In the genomic region with DNA sequence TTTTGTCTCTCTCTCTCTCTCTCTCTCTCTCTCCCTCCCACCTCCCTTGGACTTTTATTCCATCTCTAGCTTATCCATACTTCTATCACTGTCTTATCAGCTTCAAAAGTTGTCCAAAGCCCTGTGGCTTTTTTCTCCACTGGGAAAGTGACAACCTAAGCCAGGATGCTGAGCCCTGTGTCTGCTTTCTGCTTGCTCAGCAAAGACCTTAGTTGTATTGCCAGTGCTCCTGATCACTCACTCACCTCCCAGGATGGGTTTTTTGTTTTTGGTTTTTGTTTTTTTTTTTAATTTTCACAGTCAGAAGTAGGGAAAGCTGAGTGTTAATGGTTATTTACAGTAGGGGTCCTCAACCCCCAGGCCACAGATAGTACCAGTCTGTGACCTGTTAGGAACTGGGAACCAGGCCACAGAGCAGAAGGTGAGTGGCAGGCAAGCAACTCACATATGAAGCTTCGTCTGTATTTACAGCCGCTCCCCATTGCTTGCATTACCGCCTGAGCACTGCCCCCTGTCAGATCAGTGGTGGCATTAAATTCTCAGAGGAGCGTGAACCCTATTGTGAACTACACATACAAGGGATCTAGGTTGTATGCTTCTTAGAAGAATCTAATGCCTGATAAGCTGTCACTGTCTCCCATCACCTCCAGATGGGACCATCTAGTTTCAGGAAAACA, we compare ENCODE assay signal across 18 cellular contexts.
"Had no signal": no experiment of that assay in that cellular context is flagged by ENCODE, and none has a peak within 500 bp of the region (broad histone marks: within the 10 kb centered on the region; RNA-seq: fewer than 3 reads in every experiment).

No MANE protein-coding gene starts in this region.

- H3K27ac Mint-ChIP-seq: activated CD4-positive, alpha-beta T cell treated with anti-CD3 and anti-CD28 coated beads, Interleukin-2, amount 10 ng/mL, durations not matched to agents 24 days and 14 days; activated CD8-positive, alpha-beta T cell treated with anti-CD3 and anti-CD28 coated beads for 36 hours; activated naive CD4-positive, alpha-beta T cell treated with anti-CD3 and anti-CD28 coated beads, Interleukin-2, amount 10 ng/mL, durations not matched to agents 7 days and 5 days; activated naive CD8-positive, alpha-beta T cell treated with anti-CD3 and anti-CD28 coated beads, Interleukin-2, amount 50 U/mL, for 24 hours; activated T-cell treated with anti-CD3 and anti-CD28 coated beads, Interleukin-2, amount 50 U/mL, for 24 hours; naive thymus-derived CD4-positive, alpha-beta T cell; stimulated activated effector memory CD8-positive, alpha-beta T cell treated with anti-CD3 and anti-CD28 coated beads, Interleukin-12 subunit alpha, Interleukin-12 subunit beta, amount 100 ng/mL, for 72 hours had no signal

- H3K4me3 ChIP-seq: esophagus squamous epithelium, sigmoid colon had no signal

- H3K27me3 Mint-ChIP-seq: activated CD4-positive, alpha-beta T cell treated with anti-CD3 and anti-CD28 coated beads, Interleukin-2, amount 10 ng/mL, durations not matched to agents 24 days and 14 days; activated CD8-positive, alpha-beta T cell treated with anti-CD3 and anti-CD28 coated beads for 36 hours; activated naive CD4-positive, alpha-beta T cell treated with anti-CD3 and anti-CD28 coated beads, Interleukin-2, amount 10 ng/mL, durations not matched to agents 7 days and 5 days; activated naive CD8-positive, alpha-beta T cell treated with anti-CD3 and anti-CD28 coated beads, Interleukin-2, amount 50 U/mL, for 24 hours; activated T-cell treated with anti-CD3 and anti-CD28 coated beads, Interleukin-2, amount 50 U/mL, for 24 hours had no signal

- H3K9me3 ChIP-seq: esophagus squamous epithelium, sigmoid colon had no signal

- H3K9ac ChIP-seq: parathyroid adenoma had no signal

- H3K27ac ChIP-seq: esophagus squamous epithelium, parathyroid adenoma, sigmoid colon had no signal

- H3K4me3 Mint-ChIP-seq: activated CD4-positive, alpha-beta T cell treated with anti-CD3 and anti-CD28 coated beads, Interleukin-2, amount 10 ng/mL, durations not matched to agents 24 days and 14 days; activated CD8-positive, alpha-beta T cell treated with anti-CD3 and anti-CD28 coated beads for 36 hours; activated naive CD4-positive, alpha-beta T cell treated with anti-CD3 and anti-CD28 coated beads, Interleukin-2, amount 10 ng/mL, durations not matched to agents 7 days and 5 days; activated naive CD8-positive, alpha-beta T cell treated with anti-CD3 and anti-CD28 coated beads, Interleukin-2, amount 50 U/mL, for 24 hours; activated T-cell treated with anti-CD3 and anti-CD28 coated beads, Interleukin-2, amount 50 U/mL, for 24 hours; naive thymus-derived CD4-positive, alpha-beta T cell; stimulated activated effector memory CD8-positive, alpha-beta T cell treated with anti-CD3 and anti-CD28 coated beads, Interleukin-12 subunit alpha, Interleukin-12 subunit beta, amount 100 ng/mL, for 72 hours had no signal

- H3K36me3 Mint-ChIP-seq: activated naive CD4-positive, alpha-beta T cell treated with anti-CD3 and anti-CD28 coated beads, Interleukin-2, amount 10 ng/mL, durations not matched to agents 7 days and 5 days; naive thymus-derived CD4-positive, alpha-beta T cell; stimulated activated effector memory CD8-positive, alpha-beta T cell treated with anti-CD3 and anti-CD28 coated beads, Interleukin-12 subunit alpha, Interleukin-12 subunit beta, amount 100 ng/mL, for 72 hours had no signal

- H3K36me3 ChIP-seq: esophagus squamous epithelium, sigmoid colon had no signal

- H3K9me3 Mint-ChIP-seq: activated CD4-positive, alpha-beta T cell treated with anti-CD3 and anti-CD28 coated beads, Interleukin-2, amount 10 ng/mL, durations not matched to agents 24 days and 14 days; activated CD8-positive, alpha-beta T cell treated with anti-CD3 and anti-CD28 coated beads for 36 hours; activated naive CD8-positive, alpha-beta T cell treated with anti-CD3 and anti-CD28 coated beads, Interleukin-2, amount 50 U/mL, for 24 hours; activated T-cell treated with anti-CD3 and anti-CD28 coated beads, Interleukin-2, amount 50 U/mL, for 24 hours; stimulated activated effector memory CD8-positive, alpha-beta T cell treated with anti-CD3 and anti-CD28 coated beads, Interleukin-12 subunit alpha, Interleukin-12 subunit beta, amount 100 ng/mL, for 72 hours had no signal

- H3K4me1 Mint-ChIP-seq: activated CD4-positive, alpha-beta T cell treated with anti-CD3 and anti-CD28 coated beads, Interleukin-2, amount 10 ng/mL, durations not matched to agents 24 days and 14 days; activated naive CD4-positive, alpha-beta T cell treated with anti-CD3 and anti-CD28 coated beads, Interleukin-2, amount 10 ng/mL, durations not matched to agents 7 days and 5 days; activated naive CD8-positive, alpha-beta T cell treated with anti-CD3 and anti-CD28 coated beads, Interleukin-2, amount 50 U/mL, for 24 hours; naive thymus-derived CD4-positive, alpha-beta T cell; stimulated activated effector memory CD8-positive, alpha-beta T cell treated with anti-CD3 and anti-CD28 coated beads, Interleukin-12 subunit alpha, Interleukin-12 subunit beta, amount 100 ng/mL, for 72 hours had no signal

- H2AFZ ChIP-seq: parathyroid adenoma had no signal

- FAIRE-seq: endothelial cell of umbilical vein had no signal

- DNase-seq: activated CD4-positive, alpha-beta T cell treated with anti-CD3 and anti-CD28 coated beads, Interleukin-2, amount 10 ng/mL, durations not matched to agents 24 days and 14 days; activated CD8-positive, alpha-beta T cell treated with anti-CD3 and anti-CD28 coated beads for 36 hours; activated naive CD4-positive, alpha-beta T cell treated with anti-CD3 and anti-CD28 coated beads, Interleukin-2, amount 10 ng/mL, durations not matched to agents 7 days and 5 days; activated naive CD8-positive, alpha-beta T cell treated with anti-CD3 and anti-CD28 coated beads, Interleukin-2, amount 50 U/mL, for 24 hours; activated T-cell treated with anti-CD3 and anti-CD28 coated beads, Interleukin-2, amount 50 U/mL, for 24 hours; anterior cingulate cortex; cerebellar nuclear complex; effector CD8-positive, alpha-beta T cell; esophagus squamous epithelium; left cardiac atrium; mesenchymal stem cell; naive thymus-derived CD4-positive, alpha-beta T cell; sigmoid colon; stimulated activated CD4-positive, alpha-beta T cell treated with anti-CD3 and anti-CD28 coated beads, Interleukin-4, amount 100 ng/mL, for 24 hours; T-helper 9 cell had no signal

- H3K79me2 ChIP-seq: parathyroid adenoma had no signal

- ATAC-seq: activated CD8-positive, alpha-beta T cell treated with anti-CD3 and anti-CD28 coated beads for 36 hours; activated naive CD8-positive, alpha-beta T cell treated with anti-CD3 and anti-CD28 coated beads, Interleukin-2, amount 50 U/mL, for 24 hours; left cardiac atrium; naive thymus-derived CD4-positive, alpha-beta T cell; stimulated activated effector memory CD8-positive, alpha-beta T cell treated with anti-CD3 and anti-CD28 coated beads, Interleukin-12 subunit alpha, Interleukin-12 subunit beta, amount 100 ng/mL, for 72 hours had no signal

- H3K27me3 ChIP-seq: esophagus squamous epithelium, sigmoid colon had no signal

- H3K4me1 ChIP-seq: esophagus squamous epithelium, parathyroid adenoma, sigmoid colon had no signal
